16 cellular contexts compared by ENCODE assay signal in the genomic region with DNA sequence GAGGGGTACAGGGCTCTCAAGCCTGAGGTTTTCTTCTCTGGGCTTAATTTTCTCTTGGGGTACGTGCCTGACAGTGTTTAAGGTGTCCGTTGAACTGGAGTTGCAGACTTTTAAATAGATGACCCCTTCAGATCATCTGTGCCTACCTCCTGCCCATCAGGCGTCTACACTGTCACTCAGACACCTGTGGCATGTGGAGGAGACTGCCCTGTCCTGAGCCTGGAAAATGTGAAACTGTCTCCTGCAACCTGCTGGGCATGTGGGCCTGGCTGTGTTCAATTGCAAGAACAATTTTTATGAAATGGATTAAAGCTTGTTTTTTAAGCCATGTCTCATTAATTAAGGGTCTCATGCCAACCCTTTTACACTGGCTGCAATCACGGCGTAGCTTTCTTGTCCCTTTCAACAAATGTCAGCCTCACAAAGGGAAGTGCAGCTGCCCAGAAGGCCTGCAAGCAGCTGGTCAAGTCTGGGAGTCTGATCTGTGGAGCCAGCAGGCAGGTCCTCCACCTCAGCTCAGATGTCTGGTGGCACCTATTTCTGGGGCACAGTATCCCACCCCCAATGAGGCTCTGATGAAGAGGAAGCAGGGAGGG. TPM values are rescaled to one million over a fixed set of nuclear protein-coding genes. Genes with fewer than 3 reads are reported as not detected.
DNase-seq lines count a peak whose midpoint lies in the region; ATAC-seq, FAIRE-seq and TF ChIP-seq lines count a peak whose summit lies in the region.
"Had no signal": no experiment of that assay in that cellular context is flagged by ENCODE, and none has a peak within 500 bp of the region (broad histone marks: within the 10 kb centered on the region; RNA-seq: fewer than 3 reads in every experiment).

No MANE protein-coding gene starts in this region.

- no peak overlapping the region for H3K4me2 ChIP-seq in K562 (ENCODE audit: insufficient read depth, low read length)
- H3K4me2 ChIP-seq: KMS-11 had no signal

- no peaks in the 10 kb centered on the region for H3K9me3 Mint-ChIP-seq in Caco-2 (ENCODE audit: unreplicated experiment)
- H3K9me3 Mint-ChIP-seq in nephron progenitor cell = no peaks in the 10 kb centered on the region
- H3K9me3 Mint-ChIP-seq: CD8-positive, alpha-beta T cell had no signal

- FAIRE-seq in K562 (lab: Jason Lieb, UNC) = no peak
- FAIRE-seq: GM19239 had no signal

- in situ Hi-C loops in K562 (cut with MboI) = no loop called here

- no peak; the same call in 1 of the 2 replicates for TF ChIP-seq POLR2A in K562 (conservative IDR thresholded peaks at IDR 0.05)

- no peak overlapping the region for H3K9ac ChIP-seq in K562 (ENCODE audit: insufficient read depth in 1 of 2, low read depth in 2 of 2, low read length in 2 of 2)
- H3K9ac ChIP-seq: KMS-11 had no signal

- DNase-seq in Caco-2 = no peak
- DNase-seq in K562 (ENCODE audit: extremely low read depth in 1 of 4, low spot score in 3 of 4) = peak in 1 of 4 experiments; percentile 28
- no peak for DNase-seq in nephron progenitor cell
- DNase-seq: CD8-positive, alpha-beta T cell; GF-D8; NCI-H1105 treated with DMSO at 0.1 percent for 48 hours; NCI-H1930; NCI-H2171 treated with DMSO at 0.1 percent for 48 hours; NCI-H82; Right ventricle myocardium superior had no signal

- no peaks in the 10 kb centered on the region for H3K27me3 ChIP-seq in Caco-2 (replicated peaks; ENCODE audit: control insufficient read depth, insufficient read depth, low read length)
- H3K27me3 ChIP-seq in K562 (ENCODE audit: control insufficient read depth in 2 of 2, insufficient read depth in 2 of 2, low read length in 2 of 2) = no peaks in the 10 kb centered on the region

- CTCF ChIA-PET in Caco-2 (lab: Charles Lee) = no interaction called here
- CTCF ChIA-PET in K562 (lab: Yijun Ruan, JAX; ENCODE audit: low intra/inter-chr PET ratio) = no interaction called here

- no peak overlapping the region for H3K4me3 ChIP-seq in Caco-2 (ENCODE audit: low read depth, low read length)
- no peak overlapping the region for H3K4me3 ChIP-seq in K562

- no peak for TF ChIP-seq CTCF in 22Rv1 (IDR thresholded peaks at IDR 0.05)
- TF ChIP-seq CTCF in Caco-2 (IDR thresholded peaks at IDR 0.05; ENCODE audit: insufficient read depth in 1 of 2, low read depth in 1 of 2, low read length in 1 of 2, severe bottlenecking in 1 of 2, unreplicated experiment in 1 of 2) = no peak
- no peak for TF ChIP-seq CTCF in K562 (IDR thresholded peaks at IDR 0.05 in 2 of 3, conservative IDR thresholded peaks at IDR 0.05 in 1 of 3; ENCODE audit: insufficient read depth in 2 of 3, low read depth in 1 of 3, low read length in 3 of 3)
- no peak for TF ChIP-seq CTCF in nephron progenitor cell (IDR thresholded peaks at IDR 0.05)

- POLR2A ChIA-PET in Caco-2 (lab: Charles Lee) = no interaction called here
- POLR2A ChIA-PET in K562 (lab: Yijun Ruan, JAX) = interaction anchor here (0.6 to 2.9 kb wide), 4 partner anchors 8 to 67 kb away, joined by 3 to 28 read pairs (median 6); a partner anchor contains a TSS

- no peak for TF ChIP-seq EP300 in K562 (IDR thresholded peaks at IDR 0.05; ENCODE audit: low read length)

- peaks cover 55% of the 10 kb centered on the region for H4K20me1 ChIP-seq in K562 (replicated peaks; ENCODE audit: control insufficient read depth, insufficient read depth, low read length)

- H3K9me1 ChIP-seq in K562 (ENCODE audit: control insufficient read depth, insufficient read depth, low read length) = no peaks in the 10 kb centered on the region

- no peak overlapping the region for H2AFZ ChIP-seq in K562 (ENCODE audit: low read depth, low read length)

- H3K4me3 Mint-ChIP-seq in Caco-2 (ENCODE audit: unreplicated experiment) (no peak overlapping the region), nephron progenitor cell (no peak overlapping the region)
- H3K4me3 Mint-ChIP-seq: CD8-positive, alpha-beta T cell had no signal

- peak overlapping the region; percentile 98 for H3K27ac ChIP-seq in 22Rv1
- H3K27ac ChIP-seq in K562 (ENCODE audit: extremely low read depth, low read depth, low read length) = no peak overlapping the region
- H3K27ac ChIP-seq: KMS-11 had no signal

- no peaks in the 10 kb centered on the region for H3K4me1 ChIP-seq in Caco-2
- H3K4me1 ChIP-seq in K562 (replicated peaks in 1 of 2; ENCODE audit: control insufficient read depth in 2 of 2, insufficient read depth in 2 of 2, low read length in 2 of 2) = peaks cover 0 to 27% of the 10 kb centered on the region in 2 experiments; a peak in 2 of 5 replicates

- BruUV-seq in Caco-2 (replicated peaks; lab: Mats Ljungman, UMichigan) (no TSS peak), K562 (replicated peaks; lab: Mats Ljungman, UMichigan) (no TSS peak)

- WGBS in K562 (ENCODE audit: insufficient coverage, low coverage, missing lambda C conversion rate) = 88% methylated on average over 5 of the region's 5 CpGs

- intact Hi-C loops in Caco-2 (cut with micrococcal nuclease; ENCODE audit: unreplicated experiment) (no loop called here), K562 (cut with micrococcal nuclease) (no loop called here)

- no peaks in the 10 kb centered on the region for H3K9me3 ChIP-seq in Caco-2
- no peaks in the 10 kb centered on the region for H3K9me3 ChIP-seq in K562 (replicated peaks; ENCODE audit: control insufficient read depth, insufficient read depth, low read depth, low read length)

- peaks cover 53% of the 10 kb centered on the region for H3K79me2 ChIP-seq in K562 (ENCODE audit: control insufficient read depth, insufficient read depth, low read length)

- H3K27ac Mint-ChIP-seq in Caco-2 (ENCODE audit: unreplicated experiment) (peak overlapping the region; percentile 48), nephron progenitor cell (peak overlapping the region; percentile 74)
- H3K27ac Mint-ChIP-seq: CD8-positive, alpha-beta T cell had no signal

- H3K36me3 Mint-ChIP-seq in Caco-2 (ENCODE audit: insufficient read depth, unreplicated experiment) (peaks cover 100% of the 10 kb centered on the region), nephron progenitor cell (ENCODE audit: low read depth) (peaks cover 60% of the 10 kb centered on the region)

- no peak for TF ChIP-seq RAD21 in K562 (CRISPR knock-in tag; conservative IDR thresholded peaks at IDR 0.05 in 1 of 2, IDR thresholded peaks at IDR 0.05 in 1 of 2)

- no peaks in the 10 kb centered on the region for H3K27me3 Mint-ChIP-seq in Caco-2 (ENCODE audit: insufficient read depth, unreplicated experiment)
- no peaks in the 10 kb centered on the region for H3K27me3 Mint-ChIP-seq in nephron progenitor cell (ENCODE audit: low read depth, poor library complexity)

- ATAC-seq in K562 (peak; percentile 6), HG02588 (IDR thresholded peaks at IDR 0.05; ENCODE audit: unreplicated experiment) (no peak), GM19463 (IDR thresholded peaks at IDR 0.05; ENCODE audit: unreplicated experiment) (no peak)
- no peak for ATAC-seq in activated CD4-positive, CD25-positive, alpha-beta regulatory T cell treated with anti-CD3 and anti-CD28 coated beads, Interleukin-2, amount 50 U/mL, for 24 hours
- ATAC-seq: CD8-positive, alpha-beta T cell had no signal

- peaks cover 12% of the 10 kb centered on the region for H3K36me3 ChIP-seq in Caco-2 (ENCODE audit: control insufficient read depth, insufficient read depth, low read length)
- peaks cover 99% of the 10 kb centered on the region for H3K36me3 ChIP-seq in K562 (ENCODE audit: control insufficient read depth, insufficient read depth, low read length)

- peaks cover 22% of the 10 kb centered on the region for H3K4me1 Mint-ChIP-seq in Caco-2 (ENCODE audit: low read depth, unreplicated experiment)
- H3K4me1 Mint-ChIP-seq in nephron progenitor cell = peaks cover 5% of the 10 kb centered on the region

RNA-seq across cellular contexts. Expression of a gene that starts 8.8 kb away (rescaled TPM):
- total RNA-seq in Caco-2 (2022) (554 and 595 TPM in 2 replicates), K562 (2014; rRNA removed) (1,647 and 1,953 TPM in 2 replicates), K562 (2014; rRNA removed; fragmentation: Illumina TruSeq; extraction: Trizol) (2,182 and 2,228 TPM in 2 replicates), K562 (2015; rRNA removed; fragmentation: Illumina TruSeq; extraction: Trizol) (2,335 and 2,592 TPM in 2 replicates), K562 (2021) (949 and 959 TPM in 2 replicates)
- total RNA-seq in K562 (2011; cell fraction: chromatin; rRNA removed; ENCODE audit: low replicate concordance) = 199 and 200 TPM in 2 replicates
- total RNA-seq in K562 (2011; cell fraction: nucleolus; rRNA removed) = 227 and 265 TPM in 2 replicates
- 307 and 337 TPM in 2 replicates for total RNA-seq in K562 (2011; cell fraction: nucleoplasm; rRNA removed)
- polyA plus RNA-seq in K562 (2011; rRNA removed) (1,154 and 1,475 TPM in 2 replicates), K562 (2014; fragmentation: Illumina TruSeq; extraction: Trizol) (2,809 and 3,010 TPM in 2 replicates), K562 (2014; fragmentation: Nextera tagmentation; extraction: Ambion mirVana) (1,000 to 10,000 TPM; 4,986 to 5,374 TPM), K562 (2014; rRNA removed) (2,215 and 2,237 TPM in 2 replicates)
- polyA plus RNA-seq in K562 (2011; cell fraction: cytosol; rRNA removed) = 4,298 and 5,093 TPM in 2 replicates
- 459 and 582 TPM in 2 replicates for polyA plus RNA-seq in K562 (2011; cell fraction: nucleus; rRNA removed)
- 1,640 and 4,263 TPM in 2 replicates for polyA plus RNA-seq in K562 (2012)
- polyA minus RNA-seq in K562 (2011; rRNA and poly(A)+ RNA removed) = 447 and 659 TPM in 2 replicates
- 332 and 417 TPM in 2 replicates for polyA minus RNA-seq in K562 (2011; cell fraction: cytosol; rRNA and poly(A)+ RNA removed)
- 50.5 and 91.3 TPM in 2 replicates for polyA minus RNA-seq in K562 (2011; cell fraction: nucleus; rRNA and poly(A)+ RNA removed)

RNA-seq across cellular contexts. Expression of a gene that starts 15.5 kb away (rescaled TPM):
- total RNA-seq in Caco-2 (2022) (30.1 and 32.3 TPM in 2 replicates), K562 (2014; rRNA removed) (16.4 and 19.6 TPM in 2 replicates), K562 (2014; rRNA removed; fragmentation: Illumina TruSeq; extraction: Trizol) (30.7 and 32.3 TPM in 2 replicates), K562 (2015; rRNA removed; fragmentation: Illumina TruSeq; extraction: Trizol) (23.0 and 24.8 TPM in 2 replicates), K562 (2021) (22.1 and 22.8 TPM in 2 replicates)
- 137 and 181 TPM in 2 replicates for total RNA-seq in K562 (2011; cell fraction: chromatin; rRNA removed; ENCODE audit: low replicate concordance)
- 98.2 and 99.9 TPM in 2 replicates for total RNA-seq in K562 (2011; cell fraction: nucleolus; rRNA removed)
- 161 and 237 TPM in 2 replicates for total RNA-seq in K562 (2011; cell fraction: nucleoplasm; rRNA removed)
- polyA plus RNA-seq in K562 (2011; rRNA removed) (46.2 and 57.0 TPM in 2 replicates), K562 (2014; fragmentation: Illumina TruSeq; extraction: Trizol) (28.1 and 29.1 TPM in 2 replicates), K562 (2014; fragmentation: Nextera tagmentation; extraction: Ambion mirVana) (1 to 10 TPM; 6.1 to 7.4 TPM), K562 (2014; rRNA removed) (34.8 and 40.2 TPM in 2 replicates)
- 15.9 and 26.5 TPM in 2 replicates for polyA plus RNA-seq in K562 (2011; cell fraction: cytosol; rRNA removed)
- 75.3 and 93.3 TPM in 2 replicates for polyA plus RNA-seq in K562 (2011; cell fraction: nucleus; rRNA removed)
- polyA plus RNA-seq in K562 (2012) = 17.2 and 38.0 TPM in 2 replicates
- 21.5 and 27.8 TPM in 2 replicates for polyA minus RNA-seq in K562 (2011; rRNA and poly(A)+ RNA removed)
- polyA minus RNA-seq in K562 (2011; cell fraction: cytosol; rRNA and poly(A)+ RNA removed) = 13.0 and 13.5 TPM in 2 replicates
- 25.7 and 27.0 TPM in 2 replicates for polyA minus RNA-seq in K562 (2011; cell fraction: nucleus; rRNA and poly(A)+ RNA removed)

RNA-seq across cellular contexts. Expression of a gene that starts 18.4 kb away (rescaled TPM):
- total RNA-seq in Caco-2 (2022) (133 and 158 TPM in 2 replicates), K562 (2014; rRNA removed) (71.7 and 83.4 TPM in 2 replicates), K562 (2014; rRNA removed; fragmentation: Illumina TruSeq; extraction: Trizol) (39.2 and 46.1 TPM in 2 replicates), K562 (2015; rRNA removed; fragmentation: Illumina TruSeq; extraction: Trizol) (63.9 and 66.7 TPM in 2 replicates), K562 (2021) (97.7 and 99.8 TPM in 2 replicates)
- total RNA-seq in K562 (2011; cell fraction: chromatin; rRNA removed; ENCODE audit: low replicate concordance) = 152 and 384 TPM in 2 replicates
- total RNA-seq in K562 (2011; cell fraction: nucleolus; rRNA removed) = 218 TPM in 2 replicates
- total RNA-seq in K562 (2011; cell fraction: nucleoplasm; rRNA removed) = 228 and 250 TPM in 2 replicates
- polyA plus RNA-seq in K562 (2011; rRNA removed) (81.3 and 83.8 TPM in 2 replicates), K562 (2014; fragmentation: Illumina TruSeq; extraction: Trizol) (86.8 and 90.7 TPM in 2 replicates), K562 (2014; fragmentation: Nextera tagmentation; extraction: Ambion mirVana) (10 to 100 TPM; 16.9 to 17.4 TPM), K562 (2014; rRNA removed) (118 and 126 TPM in 2 replicates)
- polyA plus RNA-seq in K562 (2011; cell fraction: cytosol; rRNA removed) = 74.0 and 128 TPM in 2 replicates
- 257 and 356 TPM in 2 replicates for polyA plus RNA-seq in K562 (2011; cell fraction: nucleus; rRNA removed)
- 69.0 and 82.1 TPM in 2 replicates for polyA plus RNA-seq in K562 (2012)
- polyA minus RNA-seq in K562 (2011; rRNA and poly(A)+ RNA removed) = 32.3 and 54.6 TPM in 2 replicates
- polyA minus RNA-seq in K562 (2011; cell fraction: cytosol; rRNA and poly(A)+ RNA removed) = 26.3 and 38.3 TPM in 2 replicates
- 63.5 and 66.6 TPM in 2 replicates for polyA minus RNA-seq in K562 (2011; cell fraction: nucleus; rRNA and poly(A)+ RNA removed)

RNA-seq across cellular contexts. Expression of a gene that starts 18.6 kb away (rescaled TPM):
- total RNA-seq in Caco-2 (2022) (59.6 TPM in 2 replicates), K562 (2014; rRNA removed) (17.1 and 24.4 TPM in 2 replicates), K562 (2014; rRNA removed; fragmentation: Illumina TruSeq; extraction: Trizol) (6.2 and 6.9 TPM in 2 replicates), K562 (2015; rRNA removed; fragmentation: Illumina TruSeq; extraction: Trizol) (10.3 and 10.5 TPM in 2 replicates), K562 (2021) (12.3 and 16.3 TPM in 2 replicates)
- 20.1 and 49.2 TPM in 2 replicates for total RNA-seq in K562 (2011; cell fraction: chromatin; rRNA removed; ENCODE audit: low replicate concordance)
- 22.2 and 25.2 TPM in 2 replicates for total RNA-seq in K562 (2011; cell fraction: nucleolus; rRNA removed)
- 9.8 and 15.1 TPM in 2 replicates for total RNA-seq in K562 (2011; cell fraction: nucleoplasm; rRNA removed)
- polyA plus RNA-seq in K562 (2011; rRNA removed) (4.1 and 5.3 TPM in 2 replicates), K562 (2014; fragmentation: Illumina TruSeq; extraction: Trizol) (5.0 and 21.9 TPM in 2 replicates), K562 (2014; fragmentation: Nextera tagmentation; extraction: Ambion mirVana) (under 1 TPM; 0.46 to 0.57 TPM), K562 (2014; rRNA removed) (10.5 and 13.5 TPM in 2 replicates)
- polyA plus RNA-seq in K562 (2011; cell fraction: cytosol; rRNA removed) = 4.6 and 13.2 TPM in 2 replicates
- 8.8 and 19.0 TPM in 2 replicates for polyA plus RNA-seq in K562 (2011; cell fraction: nucleus; rRNA removed)
- polyA plus RNA-seq in K562 (2012) = 6.9 and 10.9 TPM in 2 replicates
- 3.8 and 5.0 TPM in 2 replicates for polyA minus RNA-seq in K562 (2011; rRNA and poly(A)+ RNA removed)
- polyA minus RNA-seq in K562 (2011; cell fraction: cytosol; rRNA and poly(A)+ RNA removed) = 4.6 and 7.6 TPM in 2 replicates
- 6.6 and 8.1 TPM in 2 replicates for polyA minus RNA-seq in K562 (2011; cell fraction: nucleus; rRNA and poly(A)+ RNA removed)

RNA-seq across cellular contexts. Expression of a gene that starts 42.9 kb away (rescaled TPM):
- total RNA-seq in Caco-2 (2022) = 29.6 and 31.8 TPM in 2 replicates
- 106 and 122 TPM in 2 replicates for total RNA-seq in K562 (2011; cell fraction: chromatin; rRNA removed; ENCODE audit: low replicate concordance)
- total RNA-seq in K562 (2011; cell fraction: nucleolus; rRNA removed) = 76.9 and 77.9 TPM in 2 replicates
- total RNA-seq in K562 (2011; cell fraction: nucleoplasm; rRNA removed) = 80.1 and 95.3 TPM in 2 replicates
- total RNA-seq in K562 (2014; rRNA removed) = 24.2 and 25.6 TPM in 2 replicates
- 31.4 and 32.2 TPM in 2 replicates for total RNA-seq in K562 (2014; rRNA removed; fragmentation: Illumina TruSeq; extraction: Trizol)
- total RNA-seq in K562 (2015; rRNA removed; fragmentation: Illumina TruSeq; extraction: Trizol) = 28.1 and 28.9 TPM in 2 replicates
- 25.5 and 27.8 TPM in 2 replicates for total RNA-seq in K562 (2021)
- 11.7 and 17.7 TPM in 2 replicates for polyA plus RNA-seq in K562 (2011; rRNA removed)
- polyA plus RNA-seq in K562 (2011; cell fraction: cytosol; rRNA removed) = 12.6 and 14.8 TPM in 2 replicates
- polyA plus RNA-seq in K562 (2011; cell fraction: nucleus; rRNA removed) = 14.0 and 14.8 TPM in 2 replicates
- 19.1 and 20.0 TPM in 2 replicates for polyA plus RNA-seq in K562 (2012)
- 23.7 and 25.5 TPM in 2 replicates for polyA plus RNA-seq in K562 (2014; fragmentation: Illumina TruSeq; extraction: Trizol)
- polyA plus RNA-seq in K562 (2014; fragmentation: Nextera tagmentation; extraction: Ambion mirVana) = 1 to 10 TPM; 2.9 to 4.0 TPM
- 20.2 and 23.5 TPM in 2 replicates for polyA plus RNA-seq in K562 (2014; rRNA removed)
- polyA minus RNA-seq in K562 (2011; rRNA and poly(A)+ RNA removed) = 29.6 and 33.5 TPM in 2 replicates
- polyA minus RNA-seq in K562 (2011; cell fraction: cytosol; rRNA and poly(A)+ RNA removed) = 12.2 and 22.6 TPM in 2 replicates
- polyA minus RNA-seq in K562 (2011; cell fraction: nucleus; rRNA and poly(A)+ RNA removed) = 14.9 and 16.7 TPM in 2 replicates
